In the genomic region with DNA sequence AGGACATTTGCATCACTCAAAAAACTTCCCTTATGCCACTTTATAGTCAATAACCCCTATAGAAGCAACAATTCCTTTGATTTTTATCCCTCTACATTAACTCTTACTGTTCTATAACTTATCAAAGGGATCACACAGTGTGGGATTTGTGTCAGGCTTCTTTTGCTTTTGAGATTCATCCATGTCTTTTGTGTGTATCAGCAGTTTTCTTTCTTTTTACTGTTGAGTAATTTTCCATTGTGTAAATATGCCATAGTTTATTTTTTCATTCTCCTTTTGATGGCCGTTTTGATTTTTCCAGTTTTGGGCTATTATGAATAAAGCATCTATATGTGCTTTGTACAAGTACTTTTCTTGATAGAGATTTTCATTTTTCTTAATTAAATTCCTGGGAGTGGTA, we compare ENCODE assay signal across 8 cellular contexts.
"Had no signal": no experiment of that assay in that cellular context is flagged by ENCODE, and none has a peak within 500 bp of the region (broad histone marks: within the 10 kb centered on the region; RNA-seq: fewer than 3 reads in every experiment).

No MANE protein-coding gene starts in this region.

- DNase-seq: GDM1, GF-D8 had no signal

- H3K4me3 ChIP-seq: GM12878 had no signal

- ATAC-seq: GM12878 had no signal

- FAIRE-seq: G401.6, GM12878, GM12891, GM12892, GM18507, GM19239 had no signal
